Comparison of ENCODE assay signal across 1 cellular context in genomic region chr5:40639531-40639930, GRCh38. TPM values are rescaled to one million over a fixed set of nuclear protein-coding genes. Genes with fewer than 3 reads are reported as not detected.
"Had no signal": no experiment of that assay in that cellular context is flagged by ENCODE, and none has a peak within 500 bp of the region (broad histone marks: within the 10 kb centered on the region; RNA-seq: fewer than 3 reads in every experiment).

No MANE protein-coding gene starts in this region.

RNA-seq across cellular contexts. Expression of gene PTGER4, which starts 40.2 kb away (rescaled TPM):
- total RNA-seq: GM23248 had no signal
